ENCODE assay signal across 1 cellular context in genomic region chr14:21384494-21384851, GRCh38.
TF ChIP-seq lines count a peak whose summit lies in the region.

No MANE protein-coding gene starts in this region.

TF ChIP-seq in K562, 482 proteins besides CTCF, POLR2A, EP300 and RAD21 (continued from another document):
- 0 out of 2 replicates have a peak, but pooled peaks have one; percentile 40 for TF ChIP-seq ZNF592 (IDR thresholded peaks at IDR 0.05)
- no peak for TF ChIP-seq GATAD2A (IDR thresholded peaks at IDR 0.05)
- no peak for TF ChIP-seq YBX1 (IDR thresholded peaks at IDR 0.05)
- no peak for TF ChIP-seq ZMIZ1 (IDR thresholded peaks at IDR 0.05; ENCODE audit: low read depth in 2 of 2, low read length in 2 of 2)
- TF ChIP-seq POLR2H (tag; IDR thresholded peaks at IDR 0.05; ENCODE audit: low read depth) = 0 out of 2 replicates have a peak, but pooled peaks have one; percentile 9
